ENCODE assay signal across 1 cellular context in the genomic region with DNA sequence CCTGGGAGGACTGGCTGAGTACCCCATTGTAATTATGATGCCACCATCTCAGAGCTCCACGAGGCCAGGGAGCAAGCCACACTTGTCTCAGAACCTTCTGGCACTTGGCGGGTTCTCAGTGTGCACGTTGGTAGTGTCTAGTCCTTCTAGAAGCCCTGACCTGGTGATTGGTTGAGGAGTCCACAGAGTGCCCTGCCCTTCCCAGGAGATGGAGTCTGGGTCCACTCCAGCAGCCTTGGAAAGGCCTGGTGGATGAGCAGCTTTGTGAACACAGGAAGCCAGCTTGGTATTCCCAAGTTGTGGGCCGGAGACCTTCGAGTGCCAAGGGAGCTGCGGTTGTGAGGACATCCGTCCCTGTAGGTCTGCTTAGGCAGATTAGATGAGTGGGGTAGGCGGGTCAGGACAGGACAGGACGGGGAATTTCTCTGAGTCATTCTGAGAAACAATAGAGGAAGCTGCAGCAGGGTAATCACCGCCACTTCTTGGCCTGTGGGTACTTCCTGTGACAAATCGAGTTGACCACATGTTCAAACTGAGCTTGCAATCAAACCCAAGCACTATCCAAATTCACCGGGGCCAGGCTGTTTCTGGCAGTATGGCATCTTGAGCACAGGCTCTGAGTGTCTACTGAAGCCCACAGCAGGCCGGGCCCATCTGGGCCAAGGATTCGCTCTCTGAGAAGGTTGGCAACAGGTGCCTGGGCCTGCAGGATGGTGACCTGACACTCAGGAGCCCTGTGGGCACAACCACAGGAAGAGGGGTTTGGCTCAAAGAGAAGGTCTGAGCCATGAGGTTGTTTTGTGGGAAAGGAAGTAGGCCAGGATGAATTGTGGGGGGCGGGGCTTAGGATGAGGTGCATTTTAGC.
TF ChIP-seq lines count a peak whose summit lies in the region.

No MANE protein-coding gene starts in this region.

TF ChIP-seq in SK-N-SH, 30 proteins besides CTCF, POLR2A, EP300 and RAD21 (continued from another document):
- TF ChIP-seq, protein P1, sequence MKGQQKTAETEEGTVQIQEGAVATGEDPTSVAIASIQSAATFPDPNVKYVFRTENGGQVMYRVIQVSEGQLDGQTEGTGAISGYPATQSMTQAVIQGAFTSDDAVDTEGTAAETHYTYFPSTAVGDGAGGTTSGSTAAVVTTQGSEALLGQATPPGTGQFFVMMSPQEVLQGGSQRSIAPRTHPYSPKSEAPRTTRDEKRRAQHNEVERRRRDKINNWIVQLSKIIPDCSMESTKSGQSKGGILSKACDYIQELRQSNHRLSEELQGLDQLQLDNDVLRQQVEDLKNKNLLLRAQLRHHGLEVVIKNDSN (IDR thresholded peaks at IDR 0.05; ENCODE audit: borderline replicate concordance, low read depth), result peak; percentile 30; the same call in 1 of the 2 replicates
- TF ChIP-seq, protein P2, sequence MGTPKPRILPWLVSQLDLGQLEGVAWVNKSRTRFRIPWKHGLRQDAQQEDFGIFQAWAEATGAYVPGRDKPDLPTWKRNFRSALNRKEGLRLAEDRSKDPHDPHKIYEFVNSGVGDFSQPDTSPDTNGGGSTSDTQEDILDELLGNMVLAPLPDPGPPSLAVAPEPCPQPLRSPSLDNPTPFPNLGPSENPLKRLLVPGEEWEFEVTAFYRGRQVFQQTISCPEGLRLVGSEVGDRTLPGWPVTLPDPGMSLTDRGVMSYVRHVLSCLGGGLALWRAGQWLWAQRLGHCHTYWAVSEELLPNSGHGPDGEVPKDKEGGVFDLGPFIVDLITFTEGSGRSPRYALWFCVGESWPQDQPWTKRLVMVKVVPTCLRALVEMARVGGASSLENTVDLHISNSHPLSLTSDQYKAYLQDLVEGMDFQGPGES (IDR thresholded peaks at IDR 0.05; ENCODE audit: low read depth, low read length), result no peak
- TF ChIP-seq ELF1 (IDR thresholded peaks at IDR 0.05), result peak; percentile 51; the same call in 1 of the 2 replicates
- no peak for TF ChIP-seq SIN3A (IDR thresholded peaks at IDR 0.05; ENCODE audit: borderline replicate concordance, low read depth, low read length)
- peak; percentile 76; the same call in 1 of the 2 replicates for TF ChIP-seq RXRA (IDR thresholded peaks at IDR 0.05; ENCODE audit: borderline replicate concordance, low read depth)
- TF ChIP-seq GATA2 (CRISPR knock-in tag; IDR thresholded peaks at IDR 0.05), result no peak
- TF ChIP-seq, protein P3, sequence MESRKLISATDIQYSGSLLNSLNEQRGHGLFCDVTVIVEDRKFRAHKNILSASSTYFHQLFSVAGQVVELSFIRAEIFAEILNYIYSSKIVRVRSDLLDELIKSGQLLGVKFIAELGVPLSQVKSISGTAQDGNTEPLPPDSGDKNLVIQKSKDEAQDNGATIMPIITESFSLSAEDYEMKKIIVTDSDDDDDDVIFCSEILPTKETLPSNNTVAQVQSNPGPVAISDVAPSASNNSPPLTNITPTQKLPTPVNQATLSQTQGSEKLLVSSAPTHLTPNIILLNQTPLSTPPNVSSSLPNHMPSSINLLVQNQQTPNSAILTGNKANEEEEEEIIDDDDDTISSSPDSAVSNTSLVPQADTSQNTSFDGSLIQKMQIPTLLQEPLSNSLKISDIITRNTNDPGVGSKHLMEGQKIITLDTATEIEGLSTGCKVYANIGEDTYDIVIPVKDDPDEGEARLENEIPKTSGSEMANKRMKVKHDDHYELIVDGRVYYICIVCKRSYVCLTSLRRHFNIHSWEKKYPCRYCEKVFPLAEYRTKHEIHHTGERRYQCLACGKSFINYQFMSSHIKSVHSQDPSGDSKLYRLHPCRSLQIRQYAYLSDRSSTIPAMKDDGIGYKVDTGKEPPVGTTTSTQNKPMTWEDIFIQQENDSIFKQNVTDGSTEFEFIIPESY (IDR thresholded peaks at IDR 0.05; ENCODE audit: borderline replicate concordance, low read depth), result no peak
- peak; percentile 77 for TF ChIP-seq NFIC (IDR thresholded peaks at IDR 0.05; ENCODE audit: borderline replicate concordance)
- TF ChIP-seq CHD2 (IDR thresholded peaks at IDR 0.05; ENCODE audit: low read length, partially characterized antibody), result no peak
- no peak for TF ChIP-seq MEF2A (IDR thresholded peaks at IDR 0.05; ENCODE audit: borderline replicate concordance, low read depth)
- no peak for TF ChIP-seq EZH2phosphoT487 (IDR thresholded peaks at IDR 0.05; ENCODE audit: borderline replicate concordance, low read depth)
- TF ChIP-seq FOXM1 (IDR thresholded peaks at IDR 0.05; ENCODE audit: low read depth), result peak; percentile 48; the same call in 1 of the 2 replicates
- no peak for TF ChIP-seq MXI1 (IDR thresholded peaks at IDR 0.05; ENCODE audit: low read depth, low read length)
- TF ChIP-seq SMC3 (IDR thresholded peaks at IDR 0.05; ENCODE audit: low read depth, low read length), result no peak
- TF ChIP-seq FOSL2 (IDR thresholded peaks at IDR 0.05; ENCODE audit: borderline replicate concordance, low read depth), result peak; percentile 87
